In the genomic region with DNA sequence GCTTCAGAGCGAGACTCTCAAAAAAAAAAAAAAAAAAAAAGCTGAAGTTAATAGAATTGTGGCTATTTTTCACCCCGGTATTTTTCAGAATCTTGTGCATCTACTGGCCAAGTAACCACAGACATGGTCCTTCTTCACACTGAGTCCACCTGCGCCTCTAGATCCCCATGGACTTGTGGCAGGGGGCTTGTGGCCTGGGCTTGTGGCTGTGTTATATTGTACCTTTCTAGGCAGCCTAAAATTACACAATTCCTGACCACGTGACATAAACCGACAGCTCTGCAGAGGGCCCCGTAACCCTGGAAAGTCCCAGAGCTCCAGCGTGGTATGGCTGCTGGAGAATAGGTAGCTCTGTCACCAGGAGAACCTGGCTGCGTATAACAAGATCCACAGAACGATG, we compare ENCODE assay signal across 18 cellular contexts. TPM values are rescaled to one million over a fixed set of nuclear protein-coding genes. Genes with fewer than 3 reads are reported as not detected.
A peak's percentile ranks its signal among the peaks of the same experiment; 100 is the strongest.
DNase-seq lines count a peak whose midpoint lies in the region; ATAC-seq and TF ChIP-seq lines count a peak whose summit lies in the region.
"Had no signal": no experiment of that assay in that cellular context is flagged by ENCODE, and none has a peak within 500 bp of the region (broad histone marks: within the 10 kb centered on the region; RNA-seq: fewer than 3 reads in every experiment).

No MANE protein-coding gene starts in this region.

- H3K9me3 ChIP-seq in tibial artery: no peaks in the 10 kb centered on the region
- H3K9me3 ChIP-seq: prostate gland, testis had no signal

- peaks cover 0 to 17% of the 10 kb centered on the region in 2 donors for H3K27me3 ChIP-seq in tibial artery
- H3K27me3 ChIP-seq: testis had no signal

- H3K4me3 ChIP-seq in epithelial cell of esophagus (ENCODE audit: low read length) (no peak overlapping the region), tibial artery (no peak overlapping the region)
- H3K4me3 ChIP-seq: prostate gland, testis had no signal

- H3K36me3 Mint-ChIP-seq in activated T-cell treated with anti-CD3 and anti-CD28 coated beads, Interleukin-2, amount 50 U/mL, for 72 hours (ENCODE audit: insufficient read depth in 2 of 2): no peaks in the 10 kb centered on the region
- no peaks in the 10 kb centered on the region for H3K36me3 Mint-ChIP-seq in activated T-helper 1 cell treated with anti-CD3 and anti-CD28 coated beads, Interleukin-12 subunit alpha, Interleukin-12 subunit beta, Interleukin-2, Interleukin-4 antibody, amounts not matched to agents 30 ng/mL and 10 ng/mL and 1 ng/mL, durations not matched to agents 14 hours and 24 hours and 36 hours (ENCODE audit: low read depth)

- no peaks in the 10 kb centered on the region for H3K4me1 ChIP-seq in tibial artery
- H3K4me1 ChIP-seq: prostate gland, testis had no signal

- H3K4me1 Mint-ChIP-seq in activated T-cell treated with anti-CD3 and anti-CD28 coated beads, Interleukin-2, amount 50 U/mL, for 72 hours (ENCODE audit: low read depth): no peaks in the 10 kb centered on the region
- H3K4me1 Mint-ChIP-seq in activated T-helper 1 cell treated with anti-CD3 and anti-CD28 coated beads, Interleukin-12 subunit alpha, Interleukin-12 subunit beta, Interleukin-2, Interleukin-4 antibody, amounts not matched to agents 30 ng/mL and 10 ng/mL and 1 ng/mL, durations not matched to agents 14 hours and 24 hours and 36 hours (ENCODE audit: low read depth): no peaks in the 10 kb centered on the region

- TF ChIP-seq CTCF in epithelial cell of esophagus (IDR thresholded peaks at IDR 0.05; ENCODE audit: insufficient read depth, low read depth, low read length, missing control alignments): no peak
- TF ChIP-seq CTCF in tibial artery (IDR thresholded peaks at IDR 0.05): no peak

- H3K27me3 Mint-ChIP-seq in activated T-cell treated with anti-CD3 and anti-CD28 coated beads, Interleukin-2, amount 50 U/mL, for 72 hours (ENCODE audit: low read depth): no peaks in the 10 kb centered on the region
- no peaks in the 10 kb centered on the region for H3K27me3 Mint-ChIP-seq in activated T-helper 1 cell treated with anti-CD3 and anti-CD28 coated beads, Interleukin-12 subunit alpha, Interleukin-12 subunit beta, Interleukin-2, Interleukin-4 antibody, amounts not matched to agents 30 ng/mL and 10 ng/mL and 1 ng/mL, durations not matched to agents 14 hours and 24 hours and 36 hours (ENCODE audit: insufficient read depth)

- intact Hi-C loops in tibial artery (cut with DNase I; ENCODE audit: low total_unique reads): no loop called here
- intact Hi-C loops in activated T-helper 1 cell treated with anti-CD3 and anti-CD28 coated beads, Interleukin-12 subunit alpha, Interleukin-12 subunit beta, Interleukin-2, Interleukin-4 antibody, amounts not matched to agents 30 ng/mL and 10 ng/mL and 1 ng/mL, durations not matched to agents 14 hours and 24 hours and 36 hours (cut with micrococcal nuclease): loop anchor here (1.0 kb wide), 1 partner anchor 9 kb away; no protein-coding TSS in a partner anchor

- no peaks in the 10 kb centered on the region for H3K36me3 ChIP-seq in tibial artery
- H3K36me3 ChIP-seq: prostate gland had no signal

- DNase-seq in GF-D8 (lab: John Stamatoyannopoulos, UW): peak; percentile 56
- peak; percentile 34 for DNase-seq in MV-4-11 (lab: John Stamatoyannopoulos, UW)
- DNase-seq in epithelial cell of esophagus (ENCODE audit: low read depth): peak; percentile 52
- no peak for DNase-seq in tibial artery
- no peak for DNase-seq in activated T-cell treated with anti-CD3 and anti-CD28 coated beads, Interleukin-2, amount 50 U/mL, for 72 hours
- no peak for DNase-seq in activated T-helper 1 cell treated with anti-CD3 and anti-CD28 coated beads, Interleukin-12 subunit alpha, Interleukin-12 subunit beta, Interleukin-2, Interleukin-4 antibody, amounts not matched to agents 30 ng/mL and 10 ng/mL and 1 ng/mL, durations not matched to agents 14 hours and 24 hours and 36 hours (ENCODE audit: low spot score)
- DNase-seq: activated CD4-positive, alpha-beta T cell treated with anti-CD3 and anti-CD28 coated beads, Interleukin-2, amount 50 U/mL, for 1 hour; activated naive CD4-positive, alpha-beta T cell treated with Interleukin-2 at 50 U/mL for 16 hours; COR-L47; hypothalamus; midbrain; NCI-H2081; testis had no signal

- no peak overlapping the region for H3K4me3 Mint-ChIP-seq in activated T-cell treated with anti-CD3 and anti-CD28 coated beads, Interleukin-2, amount 50 U/mL, for 72 hours
- no peak overlapping the region for H3K4me3 Mint-ChIP-seq in activated T-helper 1 cell treated with anti-CD3 and anti-CD28 coated beads, Interleukin-12 subunit alpha, Interleukin-12 subunit beta, Interleukin-2, Interleukin-4 antibody, amounts not matched to agents 30 ng/mL and 10 ng/mL and 1 ng/mL, durations not matched to agents 14 hours and 24 hours and 36 hours

- no peak overlapping the region for H3K27ac Mint-ChIP-seq in activated T-cell treated with anti-CD3 and anti-CD28 coated beads, Interleukin-2, amount 50 U/mL, for 72 hours
- no peak overlapping the region for H3K27ac Mint-ChIP-seq in activated T-helper 1 cell treated with anti-CD3 and anti-CD28 coated beads, Interleukin-12 subunit alpha, Interleukin-12 subunit beta, Interleukin-2, Interleukin-4 antibody, amounts not matched to agents 30 ng/mL and 10 ng/mL and 1 ng/mL, durations not matched to agents 14 hours and 24 hours and 36 hours

- no peak for ATAC-seq in activated T-cell treated with anti-CD3 and anti-CD28 coated beads, Interleukin-2, amount 50 U/mL, for 72 hours (replicated peaks in 1 of 2)
- ATAC-seq: Panc1, SK-N-SH treated with all-trans-retinoic acid at 6 μM for 48 hours had no signal

- no peak overlapping the region for H3K27ac ChIP-seq in tibial artery
- H3K27ac ChIP-seq: prostate gland, testis had no signal

- H3K9me3 Mint-ChIP-seq in activated T-cell treated with anti-CD3 and anti-CD28 coated beads, Interleukin-2, amount 50 U/mL, for 72 hours: no peaks in the 10 kb centered on the region
- no peaks in the 10 kb centered on the region for H3K9me3 Mint-ChIP-seq in activated T-helper 1 cell treated with anti-CD3 and anti-CD28 coated beads, Interleukin-12 subunit alpha, Interleukin-12 subunit beta, Interleukin-2, Interleukin-4 antibody, amounts not matched to agents 30 ng/mL and 10 ng/mL and 1 ng/mL, durations not matched to agents 14 hours and 24 hours and 36 hours

RNA-seq across cellular contexts. Expression of a gene that starts 10.9 kb away (rescaled TPM):
- 10 to 100 TPM; 25.0 to 31.6 TPM for total RNA-seq in activated T-cell treated with anti-CD3 and anti-CD28 coated beads, Interleukin-2, amount 50 U/mL, for 72 hours
- 11.5 and 12.7 TPM in 2 replicates for total RNA-seq in activated T-helper 1 cell treated with anti-CD3 and anti-CD28 coated beads, Interleukin-12 subunit alpha, Interleukin-12 subunit beta, Interleukin-2, Interleukin-4 antibody, amounts not matched to agents 30 ng/mL and 10 ng/mL and 1 ng/mL, durations not matched to agents 14 hours and 24 hours and 36 hours
- total RNA-seq: astrocyte, G401 had no signal

RNA-seq across cellular contexts. Expression of a gene that starts 14.6 kb away (rescaled TPM):
- total RNA-seq in activated T-cell treated with anti-CD3 and anti-CD28 coated beads, Interleukin-2, amount 50 U/mL, for 72 hours: 100 to 1,000 TPM; 139 to 174 TPM
- 91.8 and 92.5 TPM in 2 replicates for total RNA-seq in activated T-helper 1 cell treated with anti-CD3 and anti-CD28 coated beads, Interleukin-12 subunit alpha, Interleukin-12 subunit beta, Interleukin-2, Interleukin-4 antibody, amounts not matched to agents 30 ng/mL and 10 ng/mL and 1 ng/mL, durations not matched to agents 14 hours and 24 hours and 36 hours

RNA-seq across cellular contexts. Expression of a gene that starts 14.8 kb away (rescaled TPM):
- total RNA-seq in activated T-cell treated with anti-CD3 and anti-CD28 coated beads, Interleukin-2, amount 50 U/mL, for 72 hours: 10 to 100 TPM; 44.2 to 46.5 TPM
- 31.9 and 34.5 TPM in 2 replicates for total RNA-seq in activated T-helper 1 cell treated with anti-CD3 and anti-CD28 coated beads, Interleukin-12 subunit alpha, Interleukin-12 subunit beta, Interleukin-2, Interleukin-4 antibody, amounts not matched to agents 30 ng/mL and 10 ng/mL and 1 ng/mL, durations not matched to agents 14 hours and 24 hours and 36 hours

RNA-seq across cellular contexts. Expression of a gene that starts 26.8 kb away (rescaled TPM):
- 100 to 1,000 TPM; 118 to 119 TPM for total RNA-seq in activated T-cell treated with anti-CD3 and anti-CD28 coated beads, Interleukin-2, amount 50 U/mL, for 72 hours
- total RNA-seq in activated T-helper 1 cell treated with anti-CD3 and anti-CD28 coated beads, Interleukin-12 subunit alpha, Interleukin-12 subunit beta, Interleukin-2, Interleukin-4 antibody, amounts not matched to agents 30 ng/mL and 10 ng/mL and 1 ng/mL, durations not matched to agents 14 hours and 24 hours and 36 hours: 137 and 139 TPM in 2 replicates

RNA-seq across cellular contexts. Expression of a gene that starts 28.2 kb away (rescaled TPM):
- 10 to 100 TPM; 18.1 to 21.6 TPM for total RNA-seq in activated T-cell treated with anti-CD3 and anti-CD28 coated beads, Interleukin-2, amount 50 U/mL, for 72 hours
- 17.4 and 17.7 TPM in 2 replicates for total RNA-seq in activated T-helper 1 cell treated with anti-CD3 and anti-CD28 coated beads, Interleukin-12 subunit alpha, Interleukin-12 subunit beta, Interleukin-2, Interleukin-4 antibody, amounts not matched to agents 30 ng/mL and 10 ng/mL and 1 ng/mL, durations not matched to agents 14 hours and 24 hours and 36 hours

Comparison
In these comparisons a context has a peak if more than half of its experiments do, and no peak if none do; other contexts are left out.
1. DNase-seq: peak in GF-D8 (single experiment), MV-4-11 (single experiment) and epithelial cell of esophagus (single experiment); none in tibial artery (0 of 2), activated T-cell treated with anti-CD3 and anti-CD28 coated beads, Interleukin-2, amount 50 U/mL, for 72 hours (0 of 2) and activated T-helper 1 cell treated with anti-CD3 and anti-CD28 coated beads, Interleukin-12 subunit alpha, Interleukin-12 subunit beta, Interleukin-2, Interleukin-4 antibody, amounts not matched to agents 30 ng/mL and 10 ng/mL and 1 ng/mL, durations not matched to agents 14 hours and 24 hours and 36 hours (single experiment).